Comparison of ENCODE assay signal across 21 cellular contexts in the genomic region with DNA sequence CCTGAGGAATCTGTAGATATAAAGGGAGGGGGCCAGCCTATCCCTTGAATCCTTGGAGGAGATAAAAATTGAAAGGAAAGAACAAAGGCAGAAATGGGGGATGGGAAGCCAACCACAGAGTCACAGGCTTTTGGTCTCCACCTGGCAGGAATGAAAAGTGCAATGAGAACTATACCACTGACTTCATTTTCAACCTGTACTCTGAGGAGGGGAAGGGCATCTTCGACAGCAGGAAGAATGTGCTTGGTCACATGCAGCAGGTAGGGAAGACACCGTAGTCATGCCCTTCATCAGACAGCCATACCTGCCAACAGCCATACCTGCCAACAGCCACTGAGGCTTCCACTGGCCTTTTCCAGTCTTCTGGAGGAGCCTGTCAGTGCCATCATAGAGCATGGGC. TPM values are rescaled to one million over a fixed set of nuclear protein-coding genes. Genes with fewer than 3 reads are reported as not detected.
"Had no signal": no experiment of that assay in that cellular context is flagged by ENCODE, and none has a peak within 500 bp of the region (broad histone marks: within the 10 kb centered on the region; RNA-seq: fewer than 3 reads in every experiment).

No MANE protein-coding gene starts in this region.

- H2AFZ ChIP-seq: hepatocyte, neural progenitor cell had no signal

- H3K4me2 ChIP-seq: hepatocyte, neural progenitor cell, SK-N-SH had no signal

- H3K27ac ChIP-seq: hepatocyte, lower lobe of right lung, neural progenitor cell, suprapubic skin had no signal

- H3K9me3 Mint-ChIP-seq: mesothelial cell of epicardium; neural progenitor cell; stimulated activated naive CD8-positive, alpha-beta T cell treated with anti-CD3 and anti-CD28 coated beads, Interleukin-15, Interleukin-2, amounts not matched to agents 100 ng/mL and 50 ng/mL, for 24 hours; T-cell had no signal

- H3K27me3 ChIP-seq: hepatocyte, neural progenitor cell, suprapubic skin had no signal

- ATAC-seq: activated CD4-positive, CD25-positive, alpha-beta regulatory T cell treated with anti-CD3 and anti-CD28 coated beads, Interleukin-2, amount 50 U/mL, for 24 hours; left cardiac atrium; lower lobe of right lung; sciatic nerve; T-cell had no signal

- H3K4me1 ChIP-seq: lower lobe of right lung, neural progenitor cell, suprapubic skin had no signal

- H3K4me3 ChIP-seq: hepatocyte, lower lobe of right lung, neural progenitor cell, suprapubic skin had no signal

- H3K4me1 Mint-ChIP-seq: mesothelial cell of epicardium, neural progenitor cell had no signal

- H3K4me3 Mint-ChIP-seq: mesothelial cell of epicardium; neural progenitor cell; stimulated activated naive CD8-positive, alpha-beta T cell treated with anti-CD3 and anti-CD28 coated beads, Interleukin-15, Interleukin-2, amounts not matched to agents 100 ng/mL and 50 ng/mL, for 24 hours; T-cell had no signal

- H3K9ac ChIP-seq: neural progenitor cell, SK-N-SH had no signal

- H3K9me3 ChIP-seq: lower lobe of right lung, SK-N-SH, suprapubic skin had no signal

- H3K27ac Mint-ChIP-seq: neural progenitor cell; stimulated activated naive CD8-positive, alpha-beta T cell treated with anti-CD3 and anti-CD28 coated beads, Interleukin-15, Interleukin-2, amounts not matched to agents 100 ng/mL and 50 ng/mL, for 24 hours; T-cell had no signal

- H3K27me3 Mint-ChIP-seq: stimulated activated naive CD8-positive, alpha-beta T cell treated with anti-CD3 and anti-CD28 coated beads, Interleukin-15, Interleukin-2, amounts not matched to agents 100 ng/mL and 50 ng/mL, for 24 hours; T-cell had no signal

- DNase-seq: activated effector memory CD4-positive, alpha-beta T cell treated with Interleukin-2 at 50 U/mL for 16 hours; aorta; erythroblast; left cardiac atrium; lower lobe of right lung; SK-N-SH; T-cell; T-helper 9 cell had no signal

- H3K79me2 ChIP-seq: hepatocyte had no signal

RNA-seq across cellular contexts. Expression of gene OR10AD1, which starts 59.2 kb away (rescaled TPM):
- total RNA-seq: activated CD8-positive, alpha-beta memory T cell treated with anti-CD3 and anti-CD28 coated beads for 36 hours; aorta; cerebellum; dermis microvascular lymphatic vessel endothelial cell; hepatocyte; left cardiac atrium; lower lobe of right lung; mesothelial cell of epicardium; myocyte; osteocyte; pulmonary artery endothelial cell; sciatic nerve; suprapubic skin; T-cell had no signal
- polyA plus RNA-seq: aorta, SK-N-SH had no signal
